ENCODE assay signal across 17 cellular contexts in genomic region chr2:241248897-241249296, GRCh38.
DNase-seq lines count a peak whose midpoint lies in the region; ATAC-seq and TF ChIP-seq lines count a peak whose summit lies in the region.
"Had no signal": no experiment of that assay in that cellular context is flagged by ENCODE, and none has a peak within 500 bp of the region (broad histone marks: within the 10 kb centered on the region; RNA-seq: fewer than 3 reads in every experiment).

No MANE protein-coding gene starts in this region.

- CTCF ChIA-PET in Calu3 (lab: Charles Lee): no interaction called here

- no peak for TF ChIP-seq CTCF in Calu3 (IDR thresholded peaks at IDR 0.05; ENCODE audit: unreplicated experiment)
- no peak for TF ChIP-seq CTCF in glutamatergic neuron (IDR thresholded peaks at IDR 0.05; ENCODE audit: partially characterized antibody, unreplicated experiment)
- no peak for TF ChIP-seq CTCF in psoas muscle (IDR thresholded peaks at IDR 0.05)
- no peak for TF ChIP-seq CTCF in Peyer's patch (IDR thresholded peaks at IDR 0.05)
- TF ChIP-seq CTCF in WERI-Rb-1 (IDR thresholded peaks at IDR 0.05; ENCODE audit: low read depth, low read length): no peak

- no peak for ATAC-seq in T-helper 17 cell
- ATAC-seq in psoas muscle: peak; percentile 86 to 94 (median 92)
- no peak for ATAC-seq in HG03469 (IDR thresholded peaks at IDR 0.05; ENCODE audit: unreplicated experiment)

- H3K27me3 ChIP-seq in psoas muscle (ENCODE audit: insufficient read depth in 3 of 3, low read length in 2 of 3) (no peaks in the 10 kb centered on the region), Peyer's patch (no peaks in the 10 kb centered on the region), WERI-Rb-1 (ENCODE audit: insufficient read depth, low read depth, severe bottlenecking) (no peaks in the 10 kb centered on the region)
- H3K27me3 ChIP-seq: SJCRH30 had no signal

- no peaks in the 10 kb centered on the region for H3K9me3 Mint-ChIP-seq in Calu3 (ENCODE audit: low read depth, unreplicated experiment)
- no peaks in the 10 kb centered on the region for H3K9me3 Mint-ChIP-seq in glutamatergic neuron (ENCODE audit: unreplicated experiment)
- H3K9me3 Mint-ChIP-seq: CD14-positive monocyte had no signal

- H3K4me1 Mint-ChIP-seq in Calu3 (ENCODE audit: low read depth, unreplicated experiment): no peaks in the 10 kb centered on the region
- peaks cover 6% of the 10 kb centered on the region for H3K4me1 Mint-ChIP-seq in T-helper 17 cell
- no peaks in the 10 kb centered on the region for H3K4me1 Mint-ChIP-seq in glutamatergic neuron (ENCODE audit: low read depth, unreplicated experiment)
- H3K4me1 Mint-ChIP-seq: B cell, CD14-positive monocyte had no signal

- peaks cover 38 to 100% of the 10 kb centered on the region in 2 donors for H3K36me3 ChIP-seq in psoas muscle (ENCODE audit: insufficient read depth in 1 of 2, low read depth in 1 of 2)
- peaks cover 0 to 99% (median 4%) of the 10 kb centered on the region in 3 donors for H3K36me3 ChIP-seq in Peyer's patch
- H3K36me3 ChIP-seq in WERI-Rb-1: peaks cover 99% of the 10 kb centered on the region

- H3K4me1 ChIP-seq in psoas muscle: peaks cover 14% of the 10 kb centered on the region
- no peaks in the 10 kb centered on the region for H3K4me1 ChIP-seq in Peyer's patch
- H3K4me1 ChIP-seq: SJCRH30 had no signal

- TF ChIP-seq POLR2A in Peyer's patch (IDR thresholded peaks at IDR 0.05): no peak

- intact Hi-C loops in Calu3 (cut with micrococcal nuclease; ENCODE audit: unreplicated experiment) (no loop called here), psoas muscle (cut with DNase I) (no loop called here)

- WGBS in psoas muscle, 3 donors: 25 to 38% (median 33%) methylated on average over 6 of the region's 6 CpGs

- H3K27ac Mint-ChIP-seq in Calu3 (ENCODE audit: unreplicated experiment) (peak overlapping the region; percentile 50), T-helper 17 cell (no peak overlapping the region), glutamatergic neuron (ENCODE audit: unreplicated experiment) (peak overlapping the region; percentile 5)
- H3K27ac Mint-ChIP-seq: B cell had no signal

- no peak for DNase-seq in Calu3
- no peak for DNase-seq in T-helper 17 cell
- DNase-seq in glutamatergic neuron: no peak
- DNase-seq in psoas muscle: peak in 1 of 2 donors; percentile 45
- no peak for DNase-seq in Peyer's patch
- DNase-seq in WERI-Rb-1: no peak
- DNase-seq in activated T-cell treated with anti-CD3 and anti-CD28 coated beads for 4 hours: no peak
- DNase-seq: H7, KG1, NCI-H1092, NCI-H2029 treated with DMSO at 0.1 percent for 48 hours, NCI-H345, NCI-H774, SJCRH30 had no signal

- no TSS peak for BruUV-seq in Calu3 (replicated peaks; lab: Mats Ljungman, UMichigan)

- H3K9me3 ChIP-seq in T-helper 17 cell (ENCODE audit: control insufficient read depth, low read length, poor library complexity, severe bottlenecking): no peaks in the 10 kb centered on the region
- H3K9me3 ChIP-seq in psoas muscle: no peaks in the 10 kb centered on the region
- H3K9me3 ChIP-seq in Peyer's patch: no peaks in the 10 kb centered on the region
- H3K9me3 ChIP-seq in WERI-Rb-1 (ENCODE audit: severe bottlenecking): no peaks in the 10 kb centered on the region
- H3K9me3 ChIP-seq: SJCRH30 had no signal

- H3K4me3 Mint-ChIP-seq in Calu3 (ENCODE audit: low read depth, unreplicated experiment): no peak overlapping the region
- H3K4me3 Mint-ChIP-seq in T-helper 17 cell: peak overlapping the region; percentile 57
- H3K4me3 Mint-ChIP-seq in glutamatergic neuron (ENCODE audit: unreplicated experiment): no peak overlapping the region
- H3K4me3 Mint-ChIP-seq: B cell, CD14-positive monocyte had no signal

- H3K4me3 ChIP-seq in psoas muscle: no peak overlapping the region
- no peak overlapping the region for H3K4me3 ChIP-seq in Peyer's patch
- H3K4me3 ChIP-seq in WERI-Rb-1 (ENCODE audit: low read depth, low read length): no peak overlapping the region
- H3K4me3 ChIP-seq: SJCRH30 had no signal

- H3K27me3 Mint-ChIP-seq in Calu3 (ENCODE audit: unreplicated experiment) (no peaks in the 10 kb centered on the region), T-helper 17 cell (no peaks in the 10 kb centered on the region), glutamatergic neuron (ENCODE audit: unreplicated experiment) (peaks cover 2% of the 10 kb centered on the region)
- H3K27me3 Mint-ChIP-seq: B cell had no signal

- H3K27ac ChIP-seq in psoas muscle: peak overlapping the region; percentile 46
- H3K27ac ChIP-seq in Peyer's patch: no peak overlapping the region
- no peak overlapping the region for H3K27ac ChIP-seq in WERI-Rb-1
- H3K27ac ChIP-seq: SJCRH30 had no signal

- H3K36me3 Mint-ChIP-seq in Calu3 (ENCODE audit: insufficient read depth, unreplicated experiment) (peaks cover 87% of the 10 kb centered on the region), T-helper 17 cell (ENCODE audit: low read depth) (peaks cover 26% of the 10 kb centered on the region), glutamatergic neuron (ENCODE audit: unreplicated experiment) (no peaks in the 10 kb centered on the region)

Comparison
In these comparisons a context has a peak if more than half of its experiments do, and no peak if none do; other contexts are left out.
1. ATAC-seq: peak in psoas muscle (4 of 4); none in T-helper 17 cell (single experiment) and HG03469 (single experiment).